In genomic region chr7:101814081-101814995, GRCh38 we compare ENCODE assay signal across 1 cellular context.
TF ChIP-seq lines count a peak whose summit lies in the region.

No MANE protein-coding gene starts in this region.

TF ChIP-seq in K562, 482 proteins besides CTCF, POLR2A, EP300 and RAD21 (continued from another document and continues in another):
- TF ChIP-seq MGA (IDR thresholded peaks at IDR 0.05) (peak; percentile 66), ARID4B (CRISPR knock-in tag; IDR thresholded peaks at IDR 0.05) (peak; percentile 74), HNRNPLL (IDR thresholded peaks at IDR 0.05; ENCODE audit: low read depth, low read length, poor library complexity, severe bottlenecking) (no peak), STAT5B (CRISPR knock-in tag; IDR thresholded peaks at IDR 0.05) (no peak), NRF1 (conservative IDR thresholded peaks at IDR 0.05 in 1 of 2, IDR thresholded peaks at IDR 0.05 in 1 of 2) (peak in 1 of 2 experiments; percentile 10; a peak in 2 of 4 replicates), ZNF740 (CRISPR knock-in tag; IDR thresholded peaks at IDR 0.05) (peak; percentile 84), ZNF740 (tag; IDR thresholded peaks at IDR 0.05) (peak in 1 of 2 experiments; percentile 95; a peak in 2 of 4 replicates), FOXJ3 (CRISPR knock-in tag; IDR thresholded peaks at IDR 0.05) (no peak), CTBP1 (IDR thresholded peaks at IDR 0.05; ENCODE audit: borderline replicate concordance) (peak; percentile 95), ZNF518B (CRISPR knock-in tag; IDR thresholded peaks at IDR 0.05) (no peak), GABPA (tag; conservative IDR thresholded peaks at IDR 0.05; ENCODE audit: low read depth) (peak; percentile 23; the same call in 1 of the 2 replicates), THRB (CRISPR knock-in tag; conservative IDR thresholded peaks at IDR 0.05) (0 out of 2 replicates have a peak, but pooled peaks have one; percentile 10), USF2 (CRISPR knock-in tag; IDR thresholded peaks at IDR 0.05) (peak; percentile 64), ELF2 (CRISPR knock-in tag; IDR thresholded peaks at IDR 0.05) (no peak; the same call in 1 of the 2 replicates), ZSCAN29 (IDR thresholded peaks at IDR 0.05) (no peak), ZZZ3 (IDR thresholded peaks at IDR 0.05) (no peak), EWSR1 (IDR thresholded peaks at IDR 0.05; ENCODE audit: borderline replicate concordance, low read depth, partially characterized antibody) (no peak), CREM (IDR thresholded peaks at IDR 0.05; ENCODE audit: low read depth) (peak; percentile 53), FOSL1 (tag; conservative IDR thresholded peaks at IDR 0.05) (0 out of 2 replicates have a peak, but pooled peaks have one; percentile 14), SUPT5H (IDR thresholded peaks at IDR 0.05) (peak; percentile 27), ZNF639 (CRISPR knock-in tag; conservative IDR thresholded peaks at IDR 0.05 in 1 of 2, IDR thresholded peaks at IDR 0.05 in 1 of 2) (peak in 1 of 2 experiments; percentile 60; a peak in 2 of 4 replicates), TAL1 (IDR thresholded peaks at IDR 0.05) (no peak), ZNF197 (CRISPR knock-in tag; IDR thresholded peaks at IDR 0.05; ENCODE audit: low read depth) (0 out of 2 replicates have a peak, but pooled peaks have one; percentile 58), SMAD1 (IDR thresholded peaks at IDR 0.05; ENCODE audit: low read depth, low read length, partially characterized antibody) (peak; percentile 20), USF1 (CRISPR knock-in tag; IDR thresholded peaks at IDR 0.05) (peak; percentile 64), MTA3 (IDR thresholded peaks at IDR 0.05; ENCODE audit: borderline replicate concordance) (peak; percentile 86), E2F3 (CRISPR knock-in tag; IDR thresholded peaks at IDR 0.05) (0 out of 2 replicates have a peak, but pooled peaks have one; percentile 54), STAG1 (CRISPR knock-in tag; IDR thresholded peaks at IDR 0.05; ENCODE audit: borderline replicate concordance) (peak; percentile 68; the same call in 1 of the 2 replicates)
